Comparison of ENCODE assay signal across 17 cellular contexts in the genomic region with DNA sequence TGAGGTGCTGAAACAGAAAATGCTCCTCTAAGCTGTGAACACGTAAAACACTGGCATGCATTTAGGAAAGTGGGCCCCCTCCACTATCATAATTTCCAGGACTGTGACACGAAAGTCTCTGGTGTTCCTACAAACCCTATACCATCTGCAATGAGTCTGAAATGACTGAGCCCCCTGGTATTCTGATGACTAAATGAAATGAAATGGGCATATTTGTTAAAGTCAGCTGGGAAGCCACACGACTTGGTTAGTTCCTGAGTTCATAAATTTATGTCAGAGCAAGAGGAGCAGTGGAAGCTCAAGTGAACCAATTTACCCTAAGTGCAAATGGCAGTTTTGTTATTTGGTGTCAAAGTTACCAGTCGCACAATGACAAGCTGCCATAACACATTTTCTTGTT.
A peak's percentile ranks its signal among the peaks of the same experiment; 100 is the strongest.
DNase-seq lines count a peak whose midpoint lies in the region; ATAC-seq and TF ChIP-seq lines count a peak whose summit lies in the region.
"Had no signal": no experiment of that assay in that cellular context is flagged by ENCODE, and none has a peak within 500 bp of the region (broad histone marks: within the 10 kb centered on the region; RNA-seq: fewer than 3 reads in every experiment).

No MANE protein-coding gene starts in this region.

- no peak overlapping the region for H2BK15ac ChIP-seq in mesendoderm (replicated peaks; ENCODE audit: low read depth)

- H4K8ac ChIP-seq in mesendoderm (ENCODE audit: low read depth, low read length), result no peak overlapping the region

- H3K27ac ChIP-seq in mesendoderm (ENCODE audit: low read depth, low read length), result no peak overlapping the region
- H3K27ac ChIP-seq: BLaER1, parathyroid adenoma had no signal

- no peak overlapping the region for H2BK5ac ChIP-seq in mesendoderm (ENCODE audit: low read length)

- in situ Hi-C loops in astrocyte of the spinal cord (cut with HindIII; ENCODE audit: low sequenced_read_pairs), result no loop called here

- no peak overlapping the region for H3K56ac ChIP-seq in mesendoderm (ENCODE audit: low read length)

- H3K4me3 ChIP-seq in astrocyte of the spinal cord (ENCODE audit: low read depth, low read length) (no peak overlapping the region), mesendoderm (ENCODE audit: low read length) (no peak overlapping the region)
- H3K4me3 ChIP-seq: BLaER1, mucosa of descending colon had no signal

- no CpG with 5 or more reads among the region's 4 CpGs for WGBS in mesendoderm (ENCODE audit: extremely low coverage, insufficient coverage, low lambda C conversion rate)

- peak; percentile 54 for DNase-seq in AG08395 (ENCODE audit: low spot score)
- peak; percentile 79 for DNase-seq in HT1080 (ENCODE audit: low read depth)
- DNase-seq in astrocyte of the spinal cord (ENCODE audit: low read depth, low spot score), result peak; percentile 48
- DNase-seq in kidney tubule cell (ENCODE audit: low spot score), result peak; percentile 31
- no peak for DNase-seq in KG1 (lab: John Stamatoyannopoulos, UW)
- no peak for DNase-seq in mesendoderm
- DNase-seq: activated CD4-positive, alpha-beta T cell treated with anti-CD3 and anti-CD28 coated beads for 4 hours; activated T-cell treated with anti-CD3 and anti-CD28 coated beads, Interleukin-2, amount 50 U/mL, for 1 hour; immature natural killer cell; Kasumi-1; mucosa of descending colon; NCI-H1694 treated with DMSO at 0.1 percent for 48 hours; NCI-H526 treated with DMSO at 0.1 percent for 48 hours had no signal

- no peak overlapping the region for H4K5ac ChIP-seq in mesendoderm (ENCODE audit: low read length)

- H3K27me3 ChIP-seq in mesendoderm (ENCODE audit: insufficient read depth, low read length, poor library complexity), result no peaks in the 10 kb centered on the region
- H3K27me3 ChIP-seq: BLaER1 had no signal

- H3K4me1 ChIP-seq in mesendoderm (ENCODE audit: control insufficient read depth, low read depth, low read length), result no peaks in the 10 kb centered on the region
- H3K4me1 ChIP-seq: BLaER1, parathyroid adenoma had no signal

- H3K4ac ChIP-seq in mesendoderm (ENCODE audit: low read depth, low read length), result no peak overlapping the region

- H2AK5ac ChIP-seq in mesendoderm (ENCODE audit: low read length), result no peak overlapping the region

- H3K23ac ChIP-seq in mesendoderm (ENCODE audit: low read length), result no peak overlapping the region

- H3K79me2 ChIP-seq in mesendoderm (ENCODE audit: control insufficient read depth, insufficient read depth, low read length), result no peaks in the 10 kb centered on the region
- H3K79me2 ChIP-seq: parathyroid adenoma had no signal

- no peak for TF ChIP-seq CTCF in astrocyte of the spinal cord (IDR thresholded peaks at IDR 0.05; ENCODE audit: low read depth, low read length)

- H2BK120ac ChIP-seq in mesendoderm (ENCODE audit: low read depth, low read length), result no peak overlapping the region

- H3K9ac ChIP-seq in mesendoderm (ENCODE audit: low read length), result no peak overlapping the region
- H3K9ac ChIP-seq: BLaER1, parathyroid adenoma had no signal

- H3K18ac ChIP-seq in mesendoderm (ENCODE audit: low read length), result no peak overlapping the region

- H3K36me3 ChIP-seq in mesendoderm (ENCODE audit: control insufficient read depth, insufficient read depth, low read length), result no peaks in the 10 kb centered on the region
- H3K36me3 ChIP-seq: BLaER1 had no signal

- ATAC-seq in HG03460 (IDR thresholded peaks at IDR 0.05; ENCODE audit: unreplicated experiment) (no peak), HG02852 (IDR thresholded peaks at IDR 0.05; ENCODE audit: unreplicated experiment) (no peak)
- ATAC-seq: mucosa of descending colon had no signal

- H3K4me2 ChIP-seq in mesendoderm (ENCODE audit: low read length), result no peak overlapping the region
- H3K4me2 ChIP-seq: BLaER1 had no signal

- H3K79me1 ChIP-seq in mesendoderm (ENCODE audit: low read length), result no peaks in the 10 kb centered on the region

Comparison
In these comparisons a context has a peak if more than half of its experiments do, and no peak if none do; other contexts are left out.
1. DNase-seq: peak in AG08395 (single experiment), HT1080 (single experiment), astrocyte of the spinal cord (single experiment) and kidney tubule cell (single experiment); none in KG1 (single experiment) and mesendoderm (single experiment).